Comparison of ENCODE assay signal across 28 cellular contexts in genomic region chr3:127486337-127486944, GRCh38.
DNase-seq lines count a peak whose midpoint lies in the region; ATAC-seq, FAIRE-seq and TF ChIP-seq lines count a peak whose summit lies in the region.
"Had no signal": no experiment of that assay in that cellular context is flagged by ENCODE, and none has a peak within 500 bp of the region (broad histone marks: within the 10 kb centered on the region; RNA-seq: fewer than 3 reads in every experiment).

No MANE protein-coding gene starts in this region.

- H3K9ac ChIP-seq in SK-N-SH: no peak overlapping the region
- no peak overlapping the region for H3K9ac ChIP-seq in GM12878 (ENCODE audit: control insufficient read depth, insufficient read depth, low read length)

- H3K27ac ChIP-seq in SK-N-SH (ENCODE audit: low read depth in 2 of 2, low read length in 1 of 2) (no peak overlapping the region), GM12878 (ENCODE audit: control insufficient read depth, insufficient read depth) (no peak overlapping the region)
- H3K27ac ChIP-seq: 22Rv1, coronary artery, esophagus squamous epithelium, left lung, RWPE1, upper lobe of left lung had no signal

- H3K27me3 ChIP-seq in SK-N-SH (ENCODE audit: insufficient read depth) (no peaks in the 10 kb centered on the region), GM12878 (replicated peaks in 1 of 2; ENCODE audit: control insufficient read depth in 2 of 2, insufficient read depth in 2 of 2, low read length in 1 of 2) (no peaks in the 10 kb centered on the region; a peak in 1 of 4 replicates)
- H3K27me3 ChIP-seq: upper lobe of left lung had no signal

- DNase-seq in SK-N-SH: no peak
- peak; percentile 2 for DNase-seq in GM03348 (ENCODE audit: low spot score)
- DNase-seq in GM12878 (ENCODE audit: low read depth, low spot score): no peak
- peak; percentile 76 for DNase-seq in osteocyte (ENCODE audit: extremely low spot score, unreplicated experiment)
- no peak for DNase-seq in superior temporal gyrus (ENCODE audit: extremely low spot score)
- no peak for DNase-seq in SIG-M5 (lab: John Stamatoyannopoulos, UW)
- DNase-seq: activated B cell treated with CpG ODN at 0.5 μM for 24 hours; activated naive CD4-positive, alpha-beta T cell treated with anti-CD3 and anti-CD28 coated beads, Interleukin-2, amount 50 U/mL, for 16 hours; anterior cingulate cortex; esophagus squamous epithelium; GDM1; hippocampal formation; immature natural killer cell; midbrain; NCI-H1092 treated with DMSO at 0.1 percent for 48 hours; NCI-H2029; NCI-H774; T-helper 9 cell; upper lobe of left lung had no signal

- POLR2A ChIA-PET in SK-N-SH (lab: Yijun Ruan, JAX) (interaction anchor here (0.6 kb wide), 1 partner anchor 35 kb away, joined by 3 read pairs; no protein-coding TSS in a partner anchor), GM12878 (lab: Charles Lee) (no interaction called here)

- no peak for TF ChIP-seq POLR2A in GM12878 (IDR thresholded peaks at IDR 0.05; ENCODE audit: low read depth, low read length)

- no peak for TF ChIP-seq CTCF in SK-N-SH (IDR thresholded peaks at IDR 0.05)
- TF ChIP-seq CTCF in GM12878 (IDR thresholded peaks at IDR 0.05 in 2 of 3, conservative IDR thresholded peaks at IDR 0.05 in 1 of 3; ENCODE audit: control insufficient read depth in 2 of 3, extremely low read depth in 1 of 3, insufficient read depth in 1 of 3, low read depth in 3 of 3, low read length in 3 of 3): no peak
- TF ChIP-seq CTCF in osteocyte (IDR thresholded peaks at IDR 0.05): no peak

- TF ChIP-seq EP300 in SK-N-SH (IDR thresholded peaks at IDR 0.05; ENCODE audit: borderline replicate concordance in 1 of 2, low read depth in 1 of 2, low read length in 1 of 2): no peak
- no peak for TF ChIP-seq EP300 in GM12878 (IDR thresholded peaks at IDR 0.05; ENCODE audit: borderline replicate concordance in 1 of 2, control insufficient read depth in 1 of 2, low read depth in 2 of 2, low read length in 2 of 2)

- H3K27me3 Mint-ChIP-seq in osteocyte (ENCODE audit: unreplicated experiment): peaks cover 15% of the 10 kb centered on the region

- H3K4me1 ChIP-seq in SK-N-SH (ENCODE audit: control insufficient read depth in 1 of 2, insufficient read depth in 2 of 2, low read depth in 1 of 2, low read length in 1 of 2) (peaks cover 0 to 10% of the 10 kb centered on the region in 2 experiments; a peak in 1 of 4 replicates), GM12878 (ENCODE audit: control insufficient read depth, insufficient read depth, low read length) (peaks cover 23% of the 10 kb centered on the region)
- H3K4me1 ChIP-seq: esophagus squamous epithelium, left lung had no signal

- H3K27ac Mint-ChIP-seq in osteocyte (ENCODE audit: unreplicated experiment): no peak overlapping the region
- H3K27ac Mint-ChIP-seq: activated B cell treated with CpG ODN at 0.5 μM for 24 hours, immature natural killer cell, nephron had no signal

- H3F3A ChIP-seq in SK-N-SH (replicated peaks; ENCODE audit: insufficient read depth): no peaks in the 10 kb centered on the region

- 50% methylated on average over 5 of the region's 10 CpGs for WGBS in SK-N-SH (ENCODE audit: low lambda C conversion rate)
- whole genome bisulfite sequencing in GM12878 (ENCODE audit: insufficient coverage, insufficient replicate concordance, low lambda C conversion rate, missing lambda C conversion rate): 28% methylated on average over 10 of the region's 10 CpGs

- SMC1A ChIA-PET in GM12878 (lab: Charles Lee; ENCODE audit: uncharacterized antibody, unreplicated experiment): no interaction called here

- H3K9me3 Mint-ChIP-seq in osteocyte (ENCODE audit: unreplicated experiment): no peaks in the 10 kb centered on the region
- H3K9me3 Mint-ChIP-seq: activated B cell treated with CpG ODN at 0.5 μM for 24 hours, immature natural killer cell, nephron had no signal

- intact Hi-C loops in GM12878 (cut with micrococcal nuclease; ENCODE audit: unreplicated experiment): no loop called here

- H3K4me3 ChIP-seq in SK-N-SH (ENCODE audit: low read depth in 2 of 2, low read length in 1 of 2) (no peak overlapping the region), GM12878 (no peak overlapping the region)
- H3K4me3 ChIP-seq: coronary artery, esophagus squamous epithelium, left lung, upper lobe of left lung had no signal

- H4K20me1 ChIP-seq in SK-N-SH (ENCODE audit: insufficient read depth) (no peaks in the 10 kb centered on the region), GM12878 (ENCODE audit: control insufficient read depth, insufficient read depth) (no peaks in the 10 kb centered on the region)

- no peak overlapping the region for H3K4me2 ChIP-seq in SK-N-SH
- no peak overlapping the region for H3K4me2 ChIP-seq in GM12878 (ENCODE audit: control insufficient read depth, insufficient read depth)

- no peak overlapping the region for H3K4me3 Mint-ChIP-seq in osteocyte (ENCODE audit: unreplicated experiment)
- H3K4me3 Mint-ChIP-seq: activated B cell treated with CpG ODN at 0.5 μM for 24 hours, immature natural killer cell, nephron had no signal

- in situ Hi-C loops in GM12878 (cut with MboI): no loop called here

- no peak for FAIRE-seq in GM12878 (lab: Jason Lieb, UNC)
- FAIRE-seq: frontal cortex, H1 had no signal

- H3K36me3 ChIP-seq in SK-N-SH (replicated peaks in 1 of 2; ENCODE audit: control insufficient read depth in 1 of 2, insufficient read depth in 2 of 2, low read length in 1 of 2) (no peaks in the 10 kb centered on the region), GM12878 (ENCODE audit: control insufficient read depth in 2 of 2, insufficient read depth in 2 of 2, low read length in 1 of 2) (no peaks in the 10 kb centered on the region)
- H3K36me3 ChIP-seq: esophagus squamous epithelium, left lung, upper lobe of left lung had no signal

- peaks cover 2% of the 10 kb centered on the region for H3K36me3 Mint-ChIP-seq in osteocyte (ENCODE audit: unreplicated experiment)
- H3K36me3 Mint-ChIP-seq: immature natural killer cell had no signal

- H3K79me2 ChIP-seq in SK-N-SH (ENCODE audit: insufficient read depth) (no peaks in the 10 kb centered on the region), GM12878 (ENCODE audit: control insufficient read depth, insufficient read depth, low read length) (no peaks in the 10 kb centered on the region)

- CTCF ChIA-PET in SK-N-SH (lab: Yijun Ruan, JAX): interaction anchor here (0.9 kb wide), 1 partner anchor 809 kb away, joined by 3 read pairs; no protein-coding TSS in a partner anchor
- CTCF ChIA-PET in GM12878 (lab: Yijun Ruan, JAX): interaction anchor here (1.2 kb wide), 1 partner anchor 13 kb away, joined by 5 read pairs; no protein-coding TSS in a partner anchor

- RAD21 ChIA-PET in GM12878 (lab: Charles Lee; ENCODE audit: unreplicated experiment): no interaction called here

- no TSS peak for BruUV-seq in GM12878 (replicated peaks; lab: Mats Ljungman, UMichigan)

- H3K9me3 ChIP-seq in SK-N-SH: no peaks in the 10 kb centered on the region
- no peaks in the 10 kb centered on the region for H3K9me3 ChIP-seq in GM12878 (replicated peaks; ENCODE audit: control insufficient read depth, insufficient read depth, low read length)
- H3K9me3 ChIP-seq: esophagus squamous epithelium, left lung, upper lobe of left lung had no signal

- no peak for ATAC-seq in SK-N-SH treated with all-trans-retinoic acid at 6 μM for 48 hours
- no peak for ATAC-seq in GM12878
- no peak for ATAC-seq in GM18519 (IDR thresholded peaks at IDR 0.05; ENCODE audit: low FRiP score, unreplicated experiment)
- ATAC-seq: left lung had no signal

- H2AFZ ChIP-seq in SK-N-SH (ENCODE audit: low read depth) (no peak overlapping the region), GM12878 (ENCODE audit: control insufficient read depth, low read depth, low read length) (no peak overlapping the region)

- TF ChIP-seq RAD21 in SK-N-SH (IDR thresholded peaks at IDR 0.05; ENCODE audit: low read length) (no peak), GM12878 (IDR thresholded peaks at IDR 0.05; ENCODE audit: insufficient read depth, low read depth, low read length) (no peak)

- no peaks in the 10 kb centered on the region for H3K9me2 ChIP-seq in SK-N-SH

- H3K4me1 Mint-ChIP-seq in osteocyte (ENCODE audit: unreplicated experiment): no peaks in the 10 kb centered on the region
- H3K4me1 Mint-ChIP-seq: activated B cell treated with CpG ODN at 0.5 μM for 24 hours, nephron had no signal

TF ChIP-seq in SK-N-SH, 30 proteins besides CTCF, POLR2A, EP300 and RAD21 (continues in another document):
- TF ChIP-seq USF1 (IDR thresholded peaks at IDR 0.05; ENCODE audit: borderline replicate concordance, low read depth): 0 out of 2 replicates have a peak, but pooled peaks have one; percentile 8

TF ChIP-seq in SK-N-SH treated with all-trans-retinoic acid at 6 μM for 48 hours, 23 proteins besides CTCF, POLR2A, EP300 and RAD21 (continues in another document):
- TF ChIP-seq PPARA (CRISPR knock-in tag; IDR thresholded peaks at IDR 0.05; ENCODE audit: borderline replicate concordance) (no peak), ZNF565 (CRISPR knock-in tag; conservative IDR thresholded peaks at IDR 0.05; ENCODE audit: low read depth) (no peak), CSRNP3 (CRISPR knock-in tag; IDR thresholded peaks at IDR 0.05) (no peak)

TF ChIP-seq in GM12878, 131 proteins besides CTCF, POLR2A, EP300 and RAD21:
- TF ChIP-seq USF1 (IDR thresholded peaks at IDR 0.05; ENCODE audit: borderline replicate concordance, extremely low read length, insufficient read depth, low read depth, low read length) (peak; percentile 44), HSF1 (IDR thresholded peaks at IDR 0.05; ENCODE audit: low read depth, low read length) (no peak)

Comparison
In these comparisons a context has a peak if more than half of its experiments do, and no peak if none do; other contexts are left out.
1. DNase-seq: peak in GM03348 (single experiment) and osteocyte (single experiment); none in SK-N-SH (single experiment), GM12878 (single experiment), superior temporal gyrus (single experiment) and SIG-M5 (single experiment).
2. Of the 26 proteins assayed by ChIP-seq in both GM12878 and SK-N-SH: peak only in GM12878: none; only in SK-N-SH: none; in both: USF1; in neither: 25.